ENCODE assay signal across 17 cellular contexts in genomic region chr12:101775814-101776213, GRCh38. TPM values are rescaled to one million over a fixed set of nuclear protein-coding genes. Genes with fewer than 3 reads are reported as not detected.
"Had no signal": no experiment of that assay in that cellular context is flagged by ENCODE, and none has a peak within 500 bp of the region (broad histone marks: within the 10 kb centered on the region; RNA-seq: fewer than 3 reads in every experiment).

No MANE protein-coding gene starts in this region.

- H3K27me3 ChIP-seq: ascending aorta, left lung, tibial nerve, uterus had no signal

- H3K4me3 ChIP-seq: ascending aorta, left lung, tibial nerve, uterus had no signal

- H3K4me3 Mint-ChIP-seq: activated T-cell treated with anti-CD3 and anti-CD28 coated beads, Interleukin-2, amount 50 U/mL, for 4 hours; naive B cell had no signal

- H3K9me3 ChIP-seq: ascending aorta, left lung, tibial nerve, uterus had no signal

- ATAC-seq: activated T-cell treated with anti-CD3 and anti-CD28 coated beads, Interleukin-2, amount 50 U/mL, for 4 hours; esophagus mucosa; left lung had no signal

- H3K9me3 Mint-ChIP-seq: activated T-cell treated with anti-CD3 and anti-CD28 coated beads, Interleukin-2, amount 50 U/mL, for 4 hours; naive B cell had no signal

- H3K27ac ChIP-seq: ascending aorta, left lung, tibial nerve, uterus had no signal

- DNase-seq: activated CD4-positive, alpha-beta T cell treated with anti-CD3 and anti-CD28 coated beads, Interleukin-2, amount 50 U/mL, for 48 hours; activated CD4-positive, CD25-positive, alpha-beta regulatory T cell treated with anti-CD3 and anti-CD28 coated beads, Interleukin-2, amount 50 U/mL, for 72 hours; activated effector memory CD4-positive, alpha-beta T cell treated with Interleukin-2 at 50 U/mL for 16 hours; activated naive CD4-positive, alpha-beta T cell treated with anti-CD3 and anti-CD28 coated beads, Interleukin-2, amount 50 U/mL, for 16 hours; activated T-cell treated with anti-CD3 and anti-CD28 coated beads, Interleukin-2, amount 50 U/mL, for 4 hours; hippocampal formation; kidney; left lung; naive B cell; nucleus accumbens; stimulated activated naive CD4-positive, alpha-beta T cell treated with Interleukin-2 at 50 U/mL for 16 hours; substantia nigra; T1000; uterus had no signal

- H3K27me3 Mint-ChIP-seq: naive B cell had no signal

- H3K36me3 ChIP-seq: uterus had no signal

- H3K4me1 ChIP-seq: ascending aorta, uterus had no signal

RNA-seq across cellular contexts. Expression of gene SYCP3, which starts 36.6 kb away (rescaled TPM):
- total RNA-seq: ascending aorta had no signal
